Comparison of ENCODE assay signal across 6 cellular contexts in genomic region chr2:100082302-100082701, GRCh38.
DNase-seq lines count a peak whose midpoint lies in the region; ATAC-seq and TF ChIP-seq lines count a peak whose summit lies in the region.
"Not testable (repeated sequence)": the region's sequence is repeated elsewhere in the genome, so short reads cannot be mapped to it uniquely, and the experiment has no call there.

No MANE protein-coding gene starts in this region.

- H3K36me3 ChIP-seq in gastroesophageal sphincter, heart left ventricle, right lobe of liver: not testable (repeated sequence)

- not testable (repeated sequence) for H3K27me3 ChIP-seq in gastroesophageal sphincter; heart left ventricle; right cardiac atrium (ENCODE audit: control insufficient read depth, insufficient read depth); right lobe of liver

- not testable (repeated sequence) for TF ChIP-seq CTCF in gastroesophageal sphincter (IDR thresholded peaks at IDR 0.05); heart left ventricle (IDR thresholded peaks at IDR 0.05); right lobe of liver (IDR thresholded peaks at IDR 0.05)

- TF ChIP-seq EP300 in gastroesophageal sphincter (IDR thresholded peaks at IDR 0.05) = not testable (repeated sequence)

- H3K9me3 ChIP-seq in gastroesophageal sphincter; heart left ventricle; right cardiac atrium (ENCODE audit: control insufficient read depth, low read length); right lobe of liver: not testable (repeated sequence)

- 17% methylated on average over 1 of the region's 1 CpG; no CpG with 5 or more reads in 1 of the 2 donors for WGBS in gastroesophageal sphincter (ENCODE audit: low coverage in 1 of 2), 2 donors
- WGBS in heart left ventricle, 4 donors = 28 to 40% (median 33%) methylated on average over 1 of the region's 1 CpG
- 29% methylated on average over 1 of the region's 1 CpG for WGBS in right cardiac atrium
- 28% methylated on average over 1 of the region's 1 CpG for WGBS in right lobe of liver (ENCODE audit: insufficient coverage, low coverage, low lambda C conversion rate, missing lambda C conversion rate)

- not testable (repeated sequence) for H3K4me3 ChIP-seq in gastroesophageal sphincter; heart left ventricle; right cardiac atrium (ENCODE audit: low read length); right lobe of liver

- H3K27ac ChIP-seq in gastroesophageal sphincter (peak overlapping the region in 1 of 4 donors; percentile 30), heart left ventricle (peak overlapping the region in 2 of 12 donors; percentile 28 to 29)
- not testable (repeated sequence) for H3K27ac ChIP-seq in right cardiac atrium (ENCODE audit: low read length); right lobe of liver

- peaks cover 0 to 19% (median 0%) of the 10 kb centered on the region in 3 donors for H3K4me1 ChIP-seq in gastroesophageal sphincter
- not testable (repeated sequence) for H3K4me1 ChIP-seq in heart left ventricle; right cardiac atrium (ENCODE audit: control insufficient read depth, insufficient read depth, low read length); right lobe of liver

- DNase-seq in EH (ENCODE audit: low read depth) (peak; percentile 61), astrocyte of the hippocampus (ENCODE audit: low read depth, low spot score) (peak; percentile 28)
- not testable (repeated sequence) for DNase-seq in heart left ventricle, right cardiac atrium, right lobe of liver

- not testable (repeated sequence) for TF ChIP-seq POLR2A in gastroesophageal sphincter (IDR thresholded peaks at IDR 0.05); heart left ventricle (IDR thresholded peaks at IDR 0.05); right lobe of liver (IDR thresholded peaks at IDR 0.05)

- ATAC-seq in gastroesophageal sphincter (peak; percentile 83), heart left ventricle (peak; percentile 82 to 86 (median 84)), right cardiac atrium (peak; percentile 72 to 80), right lobe of liver (peak; percentile 88 to 91 (median 90))

- intact Hi-C loops in heart left ventricle (cut with DNase I); right cardiac atrium (cut with DNase I); right lobe of liver (cut with DNase I): not testable (repeated sequence)
